Comparison of ENCODE assay signal across 12 cellular contexts in genomic region chr4:2907706-2908293, GRCh38. TPM values are rescaled to one million over a fixed set of nuclear protein-coding genes. Genes with fewer than 3 reads are reported as not detected.
DNase-seq lines count a peak whose midpoint lies in the region; ATAC-seq and TF ChIP-seq lines count a peak whose summit lies in the region.
"Had no signal": no experiment of that assay in that cellular context is flagged by ENCODE, and none has a peak within 500 bp of the region (broad histone marks: within the 10 kb centered on the region; RNA-seq: fewer than 3 reads in every experiment).

No MANE protein-coding gene starts in this region.

- H3K4me1 Mint-ChIP-seq in natural killer cell: peaks cover 27 to 32% of the 10 kb centered on the region in 2 donors
- peaks cover 17 to 27% of the 10 kb centered on the region in 2 donors for H3K4me1 Mint-ChIP-seq in natural killer cell treated with Interleukin-12 subunit alpha and Interleukin-12 subunit beta and Interleukin-15 and Interleukin-18, amount 100 ng/mL, for 72 hours (ENCODE audit: low read depth in 2 of 2)

- H3K9me3 Mint-ChIP-seq in natural killer cell: no peaks in the 10 kb centered on the region
- H3K9me3 Mint-ChIP-seq in natural killer cell treated with Interleukin-12 subunit alpha and Interleukin-12 subunit beta and Interleukin-15 and Interleukin-18, amount 100 ng/mL, for 72 hours: no peaks in the 10 kb centered on the region

- no peak for ATAC-seq in natural killer cell
- no peak for ATAC-seq in natural killer cell treated with Interleukin-12 subunit alpha and Interleukin-12 subunit beta and Interleukin-15 and Interleukin-18, amount 100 ng/mL, for 72 hours
- peak; percentile 70 for ATAC-seq in left lobe of liver

- DNase-seq in natural killer cell (no peak), NCI-H345 treated with DMSO at 0.1 percent for 48 hours (lab: John Stamatoyannopoulos, UW; ENCODE audit: unreplicated experiment) (peak; percentile 28), left lobe of liver (ENCODE audit: low spot score) (no peak), SHP77 (lab: John Stamatoyannopoulos, UW) (no peak), inferior parietal cortex (ENCODE audit: extremely low spot score) (no peak), cerebellum (ENCODE audit: low spot score) (no peak)
- DNase-seq in natural killer cell treated with Interleukin-12 subunit alpha and Interleukin-12 subunit beta and Interleukin-15 and Interleukin-18, amount 100 ng/mL, for 72 hours (ENCODE audit: low spot score): no peak
- no peak for DNase-seq in stimulated activated CD4-positive, alpha-beta T cell treated with anti-CD3 and anti-CD28 coated beads, Interleukin-1b, Interleukin-23, amount 100 ng/mL, for 48 hours
- DNase-seq: activated CD4-positive, CD25-positive, alpha-beta regulatory T cell; activated naive CD4-positive, alpha-beta T cell treated with anti-CD3 and anti-CD28 coated beads, Interleukin-2, amount 50 U/mL, for 16 hours; DND-41; NCI-H187 had no signal

- intact Hi-C loops in natural killer cell (cut with micrococcal nuclease): no loop called here

- peaks cover 24% of the 10 kb centered on the region for H3K36me3 Mint-ChIP-seq in natural killer cell
- peaks cover 15% of the 10 kb centered on the region for H3K36me3 Mint-ChIP-seq in natural killer cell treated with Interleukin-12 subunit alpha and Interleukin-12 subunit beta and Interleukin-15 and Interleukin-18, amount 100 ng/mL, for 72 hours

- peak overlapping the region; percentile 14 to 88 for H3K27ac Mint-ChIP-seq in natural killer cell
- peak overlapping the region in 1 of 2 donors; percentile 60 for H3K27ac Mint-ChIP-seq in natural killer cell treated with Interleukin-12 subunit alpha and Interleukin-12 subunit beta and Interleukin-15 and Interleukin-18, amount 100 ng/mL, for 72 hours

- H3K27me3 Mint-ChIP-seq in natural killer cell (ENCODE audit: low read depth in 2 of 2): no peaks in the 10 kb centered on the region
- H3K27me3 Mint-ChIP-seq in natural killer cell treated with Interleukin-12 subunit alpha and Interleukin-12 subunit beta and Interleukin-15 and Interleukin-18, amount 100 ng/mL, for 72 hours: no peaks in the 10 kb centered on the region

- no peak overlapping the region for H3K4me3 Mint-ChIP-seq in natural killer cell
- no peak overlapping the region for H3K4me3 Mint-ChIP-seq in natural killer cell treated with Interleukin-12 subunit alpha and Interleukin-12 subunit beta and Interleukin-15 and Interleukin-18, amount 100 ng/mL, for 72 hours

- no peak for TF ChIP-seq CTCF in natural killer cell (IDR thresholded peaks at IDR 0.05)

RNA-seq across cellular contexts. Expression of gene NOP14, which starts 55.4 kb away (rescaled TPM):
- total RNA-seq in natural killer cell (10 to 100 TPM; 20.9 to 25.0 (median 21.1) TPM), left lobe of liver (18.7 TPM), cerebellum (7.1 TPM)
- 100 to 1,000 TPM in 1 of 2 donors, 10 to 100 TPM in 1; 91.5 to 136 TPM for total RNA-seq in natural killer cell treated with Interleukin-12 subunit alpha and Interleukin-12 subunit beta and Interleukin-15 and Interleukin-18, amount 100 ng/mL, for 72 hours

RNA-seq across cellular contexts. Expression of gene GRK4, which starts 55.6 kb away (rescaled TPM):
- total RNA-seq in natural killer cell (1 to 10 TPM; 2.0 to 6.4 (median 5.1) TPM), left lobe of liver (3.2 TPM), cerebellum (26.5 TPM)
- total RNA-seq in natural killer cell treated with Interleukin-12 subunit alpha and Interleukin-12 subunit beta and Interleukin-15 and Interleukin-18, amount 100 ng/mL, for 72 hours: 10 to 100 TPM in 1 of 2 donors, 1 to 10 TPM in 1; 8.0 to 12.1 TPM
